1 cellular context compared by ENCODE assay signal in genomic region chr5:144390133-144390532, GRCh38.
TF ChIP-seq lines count a peak whose summit lies in the region.

No MANE protein-coding gene starts in this region.

TF ChIP-seq in H1, 55 proteins besides CTCF, POLR2A, EP300 and RAD21 (continued from another document):
- TF ChIP-seq SIRT6 (IDR thresholded peaks at IDR 0.05; ENCODE audit: low read length) = no peak
- TF ChIP-seq SP4 (IDR thresholded peaks at IDR 0.05; ENCODE audit: low read length) = no peak
